ENCODE assay signal across 25 cellular contexts in the genomic region with DNA sequence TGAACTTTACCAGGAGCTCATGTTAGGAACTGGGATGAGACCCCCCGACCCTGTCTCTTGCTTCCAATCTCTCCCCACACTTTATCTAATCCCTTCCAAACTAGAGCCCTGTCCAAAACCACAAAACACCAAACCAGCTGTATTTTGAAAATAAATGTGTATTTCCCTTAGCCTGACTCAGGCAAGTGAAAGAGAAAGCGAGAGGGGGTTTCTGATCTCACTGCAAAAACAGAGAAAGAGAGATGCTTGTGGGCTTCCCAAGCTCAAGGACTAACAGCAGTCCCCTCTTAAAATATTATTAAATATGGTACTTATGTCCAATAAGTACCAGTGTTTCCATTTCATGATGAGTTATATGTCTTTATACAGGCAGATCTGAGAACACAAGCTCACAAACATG.
A peak's percentile ranks its signal among the peaks of the same experiment; 100 is the strongest.
DNase-seq lines count a peak whose midpoint lies in the region; ATAC-seq and TF ChIP-seq lines count a peak whose summit lies in the region.
"Had no signal": no experiment of that assay in that cellular context is flagged by ENCODE, and none has a peak within 500 bp of the region (broad histone marks: within the 10 kb centered on the region; RNA-seq: fewer than 3 reads in every experiment).

No MANE protein-coding gene starts in this region.

- BruUV-seq in A673 (replicated peaks; lab: Mats Ljungman, UMichigan) = no TSS peak

- in situ Hi-C loops in GM13976 (cut with MboI; ENCODE audit: low sequenced_read_pairs, unreplicated experiment) = no loop called here

- POLR2A ChIA-PET in A673 (lab: Charles Lee; ENCODE audit: low non-redundant PET) = no interaction called here

- CTCF ChIA-PET in A673 (lab: Charles Lee) = no interaction called here

- H3K4me3 ChIP-seq in A673 (ENCODE audit: low read depth, low read length, poor library complexity, severe bottlenecking) (no peak overlapping the region), thyroid gland (replicated peaks in 1 of 3) (no peak overlapping the region)
- H3K4me3 ChIP-seq: SJSA1 had no signal

- no peak for TF ChIP-seq POLR2A in thyroid gland (IDR thresholded peaks at IDR 0.05)

- WGBS in thyroid gland, 2 donors = 61 to 75% methylated on average over 2 of the region's 2 CpGs

- H3K27me3 ChIP-seq in A673 (replicated peaks; ENCODE audit: insufficient read depth, low read depth, low read length, poor library complexity) (no peaks in the 10 kb centered on the region), thyroid gland (no peaks in the 10 kb centered on the region)
- H3K27me3 ChIP-seq: SJSA1 had no signal

- H3K4me1 ChIP-seq in A673 (ENCODE audit: insufficient read depth, low read length, poor library complexity, severe bottlenecking) (no peaks in the 10 kb centered on the region), thyroid gland (no peaks in the 10 kb centered on the region)
- H3K4me1 ChIP-seq: SJSA1 had no signal

- no peak overlapping the region for H3K27ac ChIP-seq in A673 (ENCODE audit: low read depth, low read length, poor library complexity, severe bottlenecking)
- no peak overlapping the region for H3K27ac ChIP-seq in thyroid gland
- H3K27ac ChIP-seq: SJSA1 had no signal

- DNase-seq in GM20000 (ENCODE audit: low spot score) (peak; percentile 2), astrocyte of the hippocampus (ENCODE audit: low read depth, low spot score) (peak; percentile 7), A673 (ENCODE audit: low spot score) (no peak), GM13976 (ENCODE audit: low spot score) (no peak), DMS153 treated with DMSO at 0.1 percent for 48 hours (lab: John Stamatoyannopoulos, UW; ENCODE audit: unreplicated experiment) (no peak), thyroid gland (no peak)
- DNase-seq: 8988T; AML-193; C1 segment of cervical spinal cord; CD8-positive, alpha-beta T cell; DMS53; EL; H7; KG1; MV-4-11; NCI-H1105 treated with DMSO at 0.1 percent for 48 hours; NCI-H2029 treated with DMSO at 0.1 percent for 48 hours; NCI-H345; NCI-H524 treated with DMSO at 0.1 percent for 48 hours; NCI-H82; T-helper 1 cell had no signal

- intact Hi-C loops in A673 (cut with micrococcal nuclease; ENCODE audit: unreplicated experiment) = no loop called here
- intact Hi-C loops in thyroid gland (cut with DNase I) = no loop called here

- no peak for TF ChIP-seq CTCF in GM20000 (IDR thresholded peaks at IDR 0.05; ENCODE audit: extremely low read depth, missing control alignments)
- TF ChIP-seq CTCF in A673 (conservative IDR thresholded peaks at IDR 0.05; ENCODE audit: low read depth, low read length) = no peak
- TF ChIP-seq CTCF in GM13976 (IDR thresholded peaks at IDR 0.05; ENCODE audit: borderline replicate concordance, control extremely low read depth, extremely low read depth, insufficient read depth, missing control alignments) = no peak
- no peak for TF ChIP-seq CTCF in thyroid gland (IDR thresholded peaks at IDR 0.05)

- ATAC-seq in GM18498 (IDR thresholded peaks at IDR 0.05; ENCODE audit: unreplicated experiment) (peak; percentile 57), HG03460 (IDR thresholded peaks at IDR 0.05; ENCODE audit: unreplicated experiment) (peak; percentile 68)
- ATAC-seq: CD8-positive, alpha-beta T cell; Right ventricle myocardium inferior had no signal

- H3K9me3 ChIP-seq in A673 (ENCODE audit: low read depth, low read length, poor library complexity, severe bottlenecking) (no peaks in the 10 kb centered on the region), thyroid gland (no peaks in the 10 kb centered on the region)
- H3K9me3 ChIP-seq: SJSA1 had no signal

- H3K36me3 ChIP-seq in A673 (ENCODE audit: insufficient read depth, low read length, poor library complexity, severe bottlenecking) (no peaks in the 10 kb centered on the region), thyroid gland (no peaks in the 10 kb centered on the region)
- H3K36me3 ChIP-seq: SJSA1 had no signal

Comparison
In these comparisons a context has a peak if more than half of its experiments do, and no peak if none do; other contexts are left out.
1. DNase-seq: peak in GM20000 (single experiment) and astrocyte of the hippocampus (single experiment); none in A673 (single experiment), GM13976 (single experiment), DMS153 treated with DMSO at 0.1 percent for 48 hours (single experiment) and thyroid gland (0 of 2).